ENCODE assay signal across 8 cellular contexts in the genomic region with DNA sequence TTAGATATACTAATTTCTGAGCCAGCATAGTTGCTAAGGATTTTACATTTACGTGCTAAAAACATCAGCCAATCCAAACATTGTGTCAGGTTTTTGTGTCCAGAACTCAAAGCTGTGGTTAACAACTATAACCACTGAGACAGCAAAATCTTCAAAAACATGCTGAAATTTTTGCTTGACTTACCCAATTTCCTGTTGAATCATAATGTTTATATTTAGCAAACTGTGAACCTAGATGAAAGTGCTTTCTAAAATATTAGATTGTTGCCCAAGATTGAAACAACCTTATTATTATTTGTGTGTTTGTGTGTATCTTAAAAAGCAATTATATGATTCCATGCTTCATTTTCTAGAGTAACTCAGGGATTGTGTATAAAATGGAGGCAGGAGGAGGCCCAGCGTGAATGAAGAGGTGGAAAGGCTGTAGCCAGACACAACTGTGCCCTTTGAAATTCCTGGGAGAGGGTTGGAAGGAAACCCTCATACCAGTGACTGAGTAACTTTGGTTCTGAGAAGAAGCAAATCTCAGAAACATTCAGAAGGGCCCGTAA. TPM values are rescaled to one million over a fixed set of nuclear protein-coding genes. Genes with fewer than 3 reads are reported as not detected.
A peak's percentile ranks its signal among the peaks of the same experiment; 100 is the strongest.
DNase-seq lines count a peak whose midpoint lies in the region; ATAC-seq and TF ChIP-seq lines count a peak whose summit lies in the region.

No MANE protein-coding gene starts in this region.

- peak; percentile 85 to 86 for ATAC-seq in natural killer cell treated with Interleukin-12 subunit alpha and Interleukin-12 subunit beta and Interleukin-15 and Interleukin-18, amount 100 ng/mL, for 72 hours

- no peak for TF ChIP-seq CTCF in GM12865 (IDR thresholded peaks at IDR 0.05; ENCODE audit: insufficient read depth, low read depth, low read length, missing control alignments)

- peak overlapping the region; percentile 71 for H3K4me3 Mint-ChIP-seq in natural killer cell treated with Interleukin-12 subunit alpha and Interleukin-12 subunit beta and Interleukin-15 and Interleukin-18, amount 100 ng/mL, for 72 hours

- H3K36me3 Mint-ChIP-seq in natural killer cell treated with Interleukin-12 subunit alpha and Interleukin-12 subunit beta and Interleukin-15 and Interleukin-18, amount 100 ng/mL, for 72 hours: no peaks in the 10 kb centered on the region

- no peaks in the 10 kb centered on the region for H3K9me3 Mint-ChIP-seq in natural killer cell treated with Interleukin-12 subunit alpha and Interleukin-12 subunit beta and Interleukin-15 and Interleukin-18, amount 100 ng/mL, for 72 hours

- peaks cover 29 to 37% of the 10 kb centered on the region in 2 donors for H3K4me1 Mint-ChIP-seq in natural killer cell treated with Interleukin-12 subunit alpha and Interleukin-12 subunit beta and Interleukin-15 and Interleukin-18, amount 100 ng/mL, for 72 hours (ENCODE audit: low read depth in 2 of 2)

- no peaks in the 10 kb centered on the region for H3K27me3 Mint-ChIP-seq in natural killer cell treated with Interleukin-12 subunit alpha and Interleukin-12 subunit beta and Interleukin-15 and Interleukin-18, amount 100 ng/mL, for 72 hours

- H3K27ac Mint-ChIP-seq in natural killer cell treated with Interleukin-12 subunit alpha and Interleukin-12 subunit beta and Interleukin-15 and Interleukin-18, amount 100 ng/mL, for 72 hours: peak overlapping the region; percentile 54 to 81

- DNase-seq in GM12865 (ENCODE audit: low read depth): peak; percentile 49
- DNase-seq in MV-4-11 (lab: John Stamatoyannopoulos, UW): peak; percentile 94
- peak; percentile 58 for DNase-seq in central memory CD4-positive, alpha-beta T cell
- DNase-seq in natural killer cell treated with Interleukin-12 subunit alpha and Interleukin-12 subunit beta and Interleukin-15 and Interleukin-18, amount 100 ng/mL, for 72 hours (ENCODE audit: low spot score): no peak
- DNase-seq in islet precursor cell: no peak
- no peak for DNase-seq in NCI-H128 (lab: John Stamatoyannopoulos, UW; ENCODE audit: unreplicated experiment)
- DNase-seq in GDM1 (lab: John Stamatoyannopoulos, UW): no peak
- no peak for DNase-seq in activated naive CD4-positive, alpha-beta T cell treated with anti-CD3 and anti-CD28 coated beads, Interleukin-2, amount 50 U/mL, for 16 hours

- H3K4me3 ChIP-seq in GM12865 (ENCODE audit: low read depth, low read length): no peak overlapping the region

RNA-seq across cellular contexts. Expression of gene ARMC2, which starts 48.0 kb away (rescaled TPM):
- total RNA-seq in natural killer cell treated with Interleukin-12 subunit alpha and Interleukin-12 subunit beta and Interleukin-15 and Interleukin-18, amount 100 ng/mL, for 72 hours: 1 to 10 TPM in 1 of 2 donors, under 1 TPM in 1; 0.83 to 5.4 TPM

Comparison
In these comparisons a context has a peak if more than half of its experiments do, and no peak if none do; other contexts are left out.
1. DNase-seq: peak in GM12865 (single experiment), MV-4-11 (single experiment) and central memory CD4-positive, alpha-beta T cell (single experiment); none in natural killer cell treated with Interleukin-12 subunit alpha and Interleukin-12 subunit beta and Interleukin-15 and Interleukin-18, amount 100 ng/mL, for 72 hours (single experiment), islet precursor cell (single experiment), NCI-H128 (single experiment), GDM1 (single experiment) and activated naive CD4-positive, alpha-beta T cell treated with anti-CD3 and anti-CD28 coated beads, Interleukin-2, amount 50 U/mL, for 16 hours (single experiment).